ENCODE assay signal across 8 cellular contexts in the genomic region with DNA sequence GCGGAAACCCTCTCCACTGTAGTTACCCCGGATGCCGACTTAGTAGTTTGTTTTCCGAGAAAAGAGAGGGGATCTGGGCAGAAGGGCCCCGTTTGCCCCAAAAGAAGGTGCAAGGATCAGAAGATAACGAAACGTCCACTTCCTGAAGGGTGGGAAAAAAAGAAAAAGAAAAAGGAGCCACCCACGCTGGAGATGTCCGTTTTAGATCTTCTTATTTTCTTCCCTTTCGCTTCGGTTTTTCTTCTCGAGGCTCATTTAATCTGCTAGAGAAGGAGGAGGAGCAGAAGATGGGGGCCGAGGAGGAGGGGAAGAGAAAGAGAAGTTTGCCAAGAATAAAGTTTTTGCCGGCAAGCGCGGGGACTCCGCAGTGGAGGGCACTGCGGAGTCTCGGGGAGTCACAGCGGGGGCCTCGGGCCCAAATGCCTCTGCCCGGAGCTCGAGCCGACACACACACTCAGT. TPM values are rescaled to one million over a fixed set of nuclear protein-coding genes. Genes with fewer than 3 reads are reported as not detected.
DNase-seq lines count a peak whose midpoint lies in the region; ATAC-seq, FAIRE-seq and TF ChIP-seq lines count a peak whose summit lies in the region.

No MANE protein-coding gene starts in this region.

- DNase-seq in Caco-2, result no peak
- no peak for DNase-seq in brain microvascular endothelial cell
- DNase-seq in iPS-NIHi7 (ENCODE audit: extremely low spot score), result no peak
- DNase-seq in NCI-H128 (lab: John Stamatoyannopoulos, UW; ENCODE audit: unreplicated experiment), result no peak
- no peak for DNase-seq in D721Med (ENCODE audit: insufficient read length, low spot score)

- intact Hi-C loops in Caco-2 (cut with micrococcal nuclease; ENCODE audit: unreplicated experiment), result loop anchor here (5.0 to 10.0 kb wide), 4 partner anchors 153 to 344 kb away; no protein-coding TSS in a partner anchor

- no peak for ATAC-seq in GM18520 (IDR thresholded peaks at IDR 0.05; ENCODE audit: unreplicated experiment)

- no peak for FAIRE-seq in D721Med (lab: Jason Lieb, UNC)

- POLR2A ChIA-PET in Caco-2 (lab: Charles Lee), result interaction anchor here (0.6 kb wide), 1 partner anchor 439 kb away, joined by 3 read pairs; no protein-coding TSS in a partner anchor

- H3K36me3 ChIP-seq in Caco-2 (ENCODE audit: control insufficient read depth, insufficient read depth, low read length) (no peaks in the 10 kb centered on the region), HUES6 (ENCODE audit: control insufficient read depth, insufficient read depth, low read length) (no peaks in the 10 kb centered on the region; the same call in 1 of the 2 replicates), brain microvascular endothelial cell (replicated peaks) (no peaks in the 10 kb centered on the region)

- CTCF ChIA-PET in Caco-2 (lab: Charles Lee), result interaction anchor here (0.6 to 1.3 kb wide), 2 partner anchors 138 to 452 kb away, joined by 5 read pairs; no protein-coding TSS in a partner anchor

- peak overlapping the region; percentile 87 for H3K9ac ChIP-seq in HUES6 (ENCODE audit: low read length)

- H3K27ac ChIP-seq in HUES6 (ENCODE audit: low read depth, low read length) (peak overlapping the region; percentile 72; the same call in 1 of the 2 replicates), brain microvascular endothelial cell (no peak overlapping the region)

- TSS peak; percentile 16 for BruUV-seq in Caco-2 (replicated peaks; lab: Mats Ljungman, UMichigan)

- H3K4me3 ChIP-seq in Caco-2 (ENCODE audit: low read depth, low read length) (peak overlapping the region; percentile 68), HUES6 (ENCODE audit: low read depth, low read length) (peak overlapping the region; percentile 70), brain microvascular endothelial cell (ENCODE audit: low read depth, low read length) (peak overlapping the region; percentile 66), mononuclear cell (ENCODE audit: low read length) (peak overlapping the region; percentile 61)

- no peaks in the 10 kb centered on the region for H3K9me3 Mint-ChIP-seq in Caco-2 (ENCODE audit: unreplicated experiment)

- H3K27me3 Mint-ChIP-seq in Caco-2 (ENCODE audit: insufficient read depth, unreplicated experiment), result peaks cover 16% of the 10 kb centered on the region

- H3K4me1 ChIP-seq in Caco-2 (0 out of 2 replicates have a peak, but pooled peaks cover 3% of the 10 kb centered on the region), HUES6 (ENCODE audit: control insufficient read depth, insufficient read depth, low read length) (peaks cover 36% of the 10 kb centered on the region), mononuclear cell (ENCODE audit: insufficient read depth, low read length) (peaks cover 52% of the 10 kb centered on the region)

- peaks cover 10% of the 10 kb centered on the region for H3K4me1 Mint-ChIP-seq in Caco-2 (ENCODE audit: low read depth, unreplicated experiment)

- in situ Hi-C loops in brain microvascular endothelial cell (cut with HindIII; ENCODE audit: low pct_ligation_motif_present, low sequenced_read_pairs), result no loop called here

- peak overlapping the region; percentile 87 for H3K4me3 Mint-ChIP-seq in Caco-2 (ENCODE audit: unreplicated experiment)

- H3K9me3 ChIP-seq in Caco-2 (no peaks in the 10 kb centered on the region), HUES6 (ENCODE audit: control insufficient read depth, insufficient read depth, low read depth, low read length) (no peaks in the 10 kb centered on the region), mononuclear cell (ENCODE audit: low read depth, low read length) (no peaks in the 10 kb centered on the region)

- H3K27ac Mint-ChIP-seq in Caco-2 (ENCODE audit: unreplicated experiment), result no peak overlapping the region

- no peaks in the 10 kb centered on the region; the same call in 1 of the 2 replicates for H3K27me3 ChIP-seq in Caco-2 (replicated peaks; ENCODE audit: control insufficient read depth, insufficient read depth, low read length)
- peaks cover 92% of the 10 kb centered on the region for H3K27me3 ChIP-seq in HUES6 (ENCODE audit: control insufficient read depth, insufficient read depth, low read length)
- peaks cover 57% of the 10 kb centered on the region for H3K27me3 ChIP-seq in brain microvascular endothelial cell (replicated peaks)
- peaks cover 85% of the 10 kb centered on the region for H3K27me3 ChIP-seq in mononuclear cell (ENCODE audit: insufficient read depth, low read length)

- H3K36me3 Mint-ChIP-seq in Caco-2 (ENCODE audit: insufficient read depth, unreplicated experiment), result peaks cover 7% of the 10 kb centered on the region

- no peak for TF ChIP-seq CTCF in Caco-2 (IDR thresholded peaks at IDR 0.05; ENCODE audit: insufficient read depth in 1 of 2, low read depth in 1 of 2, low read length in 1 of 2, severe bottlenecking in 1 of 2, unreplicated experiment in 1 of 2)
- no peak for TF ChIP-seq CTCF in brain microvascular endothelial cell (IDR thresholded peaks at IDR 0.05; ENCODE audit: low read depth, low read length, missing control alignments)
- TF ChIP-seq CTCF in D721Med (IDR thresholded peaks at IDR 0.05; ENCODE audit: insufficient read depth, missing control alignments), result no peak

RNA-seq across cellular contexts. Expression of a gene that starts 0.5 kb away (rescaled TPM):
- total RNA-seq in Caco-2 (2022) (19.3 and 22.3 TPM in 2 replicates), mononuclear cell (327 TPM)

Comparison
In these comparisons a context has a peak if more than half of its experiments do, and no peak if none do; other contexts are left out.
1. RNA of a gene that starts 0.5 kb away (total RNA-seq): 327 TPM in mononuclear cell (single experiment); 19.3 to 22.3 TPM in Caco-2; every median in the first group is over 10 times any median in the second.
2. Peak in every context shown above with its lines, with median percentiles within 50 percentile points of each other: H3K4me3 ChIP-seq.